Comparison of ENCODE assay signal across 20 cellular contexts in genomic region chr1:95067069-95067468, GRCh38. TPM values are rescaled to one million over a fixed set of nuclear protein-coding genes. Genes with fewer than 3 reads are reported as not detected.
DNase-seq lines count a peak whose midpoint lies in the region; ATAC-seq, FAIRE-seq and TF ChIP-seq lines count a peak whose summit lies in the region.
"Had no signal": no experiment of that assay in that cellular context is flagged by ENCODE, and none has a peak within 500 bp of the region (broad histone marks: within the 10 kb centered on the region; RNA-seq: fewer than 3 reads in every experiment).

No MANE protein-coding gene starts in this region.

- FAIRE-seq in GM12878 (lab: Jason Lieb, UNC), result no peak
- FAIRE-seq: HTR-8/SVneo had no signal

- TF ChIP-seq CTCF in GM12878 (IDR thresholded peaks at IDR 0.05 in 2 of 3, conservative IDR thresholded peaks at IDR 0.05 in 1 of 3; ENCODE audit: control insufficient read depth in 2 of 3, extremely low read depth in 1 of 3, insufficient read depth in 1 of 3, low read depth in 3 of 3, low read length in 3 of 3), result no peak
- TF ChIP-seq CTCF in thyroid gland (IDR thresholded peaks at IDR 0.05), result no peak

- TF ChIP-seq POLR2A in GM12878 (IDR thresholded peaks at IDR 0.05; ENCODE audit: low read depth, low read length), result no peak
- TF ChIP-seq POLR2A in thyroid gland (IDR thresholded peaks at IDR 0.05), result no peak

- SMC1A ChIA-PET in GM12878 (lab: Charles Lee; ENCODE audit: uncharacterized antibody, unreplicated experiment), result no interaction called here

- in situ Hi-C loops in GM12878 (cut with MboI), result no loop called here

- CTCF ChIA-PET in GM12878 (lab: Yijun Ruan, JAX), result interaction anchor here (0.9 to 1.1 kb wide), 2 partner anchors 19 to 21 kb away, joined by 3 to 4 read pairs; no protein-coding TSS in a partner anchor

- H3K4me3 ChIP-seq in GM12878 (no peak overlapping the region), thyroid gland (replicated peaks in 1 of 3) (no peak overlapping the region), right cardiac atrium (ENCODE audit: low read length) (no peak overlapping the region)
- H3K4me3 ChIP-seq: dorsolateral prefrontal cortex, MG63 had no signal

- no peak overlapping the region for H2AFZ ChIP-seq in GM12878 (ENCODE audit: control insufficient read depth, low read depth, low read length)

- intact Hi-C loops in GM12878 (cut with micrococcal nuclease; ENCODE audit: unreplicated experiment), result no loop called here
- intact Hi-C loops in thyroid gland (cut with DNase I), result no loop called here
- intact Hi-C loops in right cardiac atrium (cut with DNase I), result no loop called here

- TF ChIP-seq EP300 in GM12878 (IDR thresholded peaks at IDR 0.05; ENCODE audit: borderline replicate concordance in 1 of 2, control insufficient read depth in 1 of 2, low read depth in 2 of 2, low read length in 2 of 2), result no peak

- POLR2A ChIA-PET in GM12878 (lab: Charles Lee), result no interaction called here

- no peaks in the 10 kb centered on the region for H3K27me3 ChIP-seq in GM12878 (replicated peaks in 1 of 2; ENCODE audit: control insufficient read depth in 2 of 2, insufficient read depth in 2 of 2, low read length in 1 of 2)
- H3K27me3 ChIP-seq in thyroid gland, result no peaks in the 10 kb centered on the region
- no peaks in the 10 kb centered on the region for H3K27me3 ChIP-seq in right cardiac atrium (ENCODE audit: control insufficient read depth, insufficient read depth)
- H3K27me3 ChIP-seq: brain microvascular endothelial cell, dorsolateral prefrontal cortex, MG63 had no signal

- no TSS peak for BruUV-seq in GM12878 (replicated peaks; lab: Mats Ljungman, UMichigan)

- H3K27ac ChIP-seq in GM12878 (ENCODE audit: control insufficient read depth, insufficient read depth) (no peak overlapping the region), thyroid gland (peak overlapping the region; percentile 49 to 77 (median 69)), right cardiac atrium (ENCODE audit: low read length) (no peak overlapping the region)
- H3K27ac ChIP-seq: brain microvascular endothelial cell, RWPE1 had no signal

- no peaks in the 10 kb centered on the region; a peak in 1 of 4 replicates for H3K36me3 ChIP-seq in GM12878 (ENCODE audit: control insufficient read depth in 2 of 2, insufficient read depth in 2 of 2, low read length in 1 of 2)
- no peaks in the 10 kb centered on the region for H3K36me3 ChIP-seq in thyroid gland
- H3K36me3 ChIP-seq: brain microvascular endothelial cell had no signal

- H3K9ac ChIP-seq in GM12878 (ENCODE audit: control insufficient read depth, insufficient read depth, low read length), result no peak overlapping the region

- H3K4me1 ChIP-seq in GM12878 (ENCODE audit: control insufficient read depth, insufficient read depth, low read length) (no peaks in the 10 kb centered on the region), thyroid gland (peaks cover 24 to 25% of the 10 kb centered on the region in 2 donors), right cardiac atrium (ENCODE audit: control insufficient read depth, insufficient read depth, low read length) (peaks cover 1% of the 10 kb centered on the region)

- no peaks in the 10 kb centered on the region for H4K20me1 ChIP-seq in GM12878 (ENCODE audit: control insufficient read depth, insufficient read depth)

- H3K79me2 ChIP-seq in GM12878 (ENCODE audit: control insufficient read depth, insufficient read depth, low read length), result no peaks in the 10 kb centered on the region

- no peaks in the 10 kb centered on the region for H3K9me3 ChIP-seq in GM12878 (replicated peaks; ENCODE audit: control insufficient read depth, insufficient read depth, low read length)
- no peaks in the 10 kb centered on the region for H3K9me3 ChIP-seq in thyroid gland
- no peaks in the 10 kb centered on the region for H3K9me3 ChIP-seq in right cardiac atrium (ENCODE audit: control insufficient read depth, low read length)
- H3K9me3 ChIP-seq: MG63 had no signal

- H3K4me2 ChIP-seq in GM12878 (ENCODE audit: control insufficient read depth, insufficient read depth), result peak overlapping the region; percentile 54; the same call in 1 of the 2 replicates

- WGBS in GM12878 (ENCODE audit: insufficient coverage, insufficient replicate concordance, low lambda C conversion rate, missing lambda C conversion rate), result 54% methylated on average over 2 of the region's 2 CpGs
- WGBS in thyroid gland, 2 donors, result 33 to 46% methylated on average over 2 of the region's 2 CpGs
- 85% methylated on average over 2 of the region's 2 CpGs for WGBS in right cardiac atrium

- RAD21 ChIA-PET in GM12878 (lab: Charles Lee; ENCODE audit: unreplicated experiment), result interaction anchor here (1.3 kb wide), 1 partner anchor 212 kb away, joined by 3 read pairs; no protein-coding TSS in a partner anchor

- DNase-seq in NCI-H1092 treated with DMSO at 0.1 percent for 48 hours (lab: John Stamatoyannopoulos, UW) (peak; percentile 22), NCI-H1092 (lab: John Stamatoyannopoulos, UW) (no peak), NCI-H2107 (lab: John Stamatoyannopoulos, UW) (peak; percentile 37), GM12878 (ENCODE audit: low read depth, low spot score) (no peak), thyroid gland (peak in 1 of 2 donors; percentile 8), kidney glomerular epithelial cell (lab: John Stamatoyannopoulos, UW) (no peak), right cardiac atrium (no peak), GM19240 (ENCODE audit: insufficient read length, low spot score) (no peak)
- DNase-seq: 8988T; activated CD4-positive, alpha-beta T cell treated with anti-CD3 and anti-CD28 coated beads for 1 hour; activated naive CD4-positive, alpha-beta T cell treated with Interleukin-2 at 50 U/mL for 16 hours; brain microvascular endothelial cell; CD4-positive, CD25-positive, alpha-beta regulatory T cell; dorsolateral prefrontal cortex; hypothalamus; MG63; NCI-H526 treated with DMSO at 0.1 percent for 48 hours; nucleus accumbens had no signal

- TF ChIP-seq RAD21 in GM12878 (IDR thresholded peaks at IDR 0.05; ENCODE audit: insufficient read depth, low read depth, low read length), result no peak

- ATAC-seq in GM12878, result peak; percentile 62
- no peak for ATAC-seq in right cardiac atrium

TF ChIP-seq in GM12878, 131 proteins besides CTCF, POLR2A, EP300 and RAD21:
- TF ChIP-seq SP1 (IDR thresholded peaks at IDR 0.05; ENCODE audit: low read depth, low read length), result no peak
- TF ChIP-seq TCF3 (IDR thresholded peaks at IDR 0.05; ENCODE audit: borderline replicate concordance, insufficient read depth, low read depth, low read length), result no peak
- no peak for TF ChIP-seq KLF5 (IDR thresholded peaks at IDR 0.05; ENCODE audit: partially characterized antibody)
- no peak for TF ChIP-seq ZNF207 (IDR thresholded peaks at IDR 0.05; ENCODE audit: borderline replicate concordance)
- TF ChIP-seq EZH2 (IDR thresholded peaks at IDR 0.05; ENCODE audit: borderline replicate concordance, control insufficient read depth, low read depth, low read length), result no peak
- peak; percentile 35 for TF ChIP-seq RUNX3 (IDR thresholded peaks at IDR 0.05; ENCODE audit: low read length)
- no peak for TF ChIP-seq YY1 (IDR thresholded peaks at IDR 0.05; ENCODE audit: low read depth, low read length)
- no peak for TF ChIP-seq RB1 (IDR thresholded peaks at IDR 0.05; ENCODE audit: borderline replicate concordance)
TF ChIP-seq in GM12878: peak in this region for 1.

RNA-seq across cellular contexts. Expression of gene ALG14, which starts 5.7 kb away (rescaled TPM):
- 2.0 and 2.9 TPM in 2 replicates for total RNA-seq in GM12878 (2013; cell fraction: nucleolus; rRNA removed)
- total RNA-seq in GM12878 (2014; rRNA removed) (4.4 and 4.8 TPM in 2 replicates), GM12878 (2014; rRNA removed; fragmentation: Illumina TruSeq; extraction: Trizol) (4.7 and 4.8 TPM in 2 replicates), GM12878 (2021) (4.8 and 8.4 TPM in 2 replicates), thyroid gland (1 to 10 TPM; 1.5 to 4.6 (median 3.2) TPM), right cardiac atrium (1 to 10 TPM; 3.4 to 7.4 (median 3.7) TPM)
- 0.42 TPM for polyA plus RNA-seq in GM12878 (2011; ENCODE audit: low read depth)
- polyA plus RNA-seq in GM12878 (2011; rRNA removed) (1.9 and 3.3 TPM in 2 replicates), GM12878 (2014; fragmentation: Illumina TruSeq; extraction: Trizol) (2.6 and 5.8 TPM in 2 replicates), GM12878 (2014; fragmentation: Nextera tagmentation; extraction: Ambion mirVana) (10 to 100 TPM; 15.1 to 19.2 TPM), GM12878 (2014; rRNA removed) (4.4 and 6.6 TPM in 2 replicates), GM12878 (2016; fragmentation: Nextera tagmentation; extraction: Ambion mirVana) (10 to 100 TPM; 11.7 to 13.2 TPM), right cardiac atrium (0.97 TPM)
- polyA plus RNA-seq in GM12878 (2011; cell fraction: cytosol; rRNA removed), result 0.88 and 2.9 TPM in 2 replicates
- 1.5 and 2.3 TPM in 2 replicates for polyA plus RNA-seq in GM12878 (2011; cell fraction: nucleus; rRNA removed)
- 1.5 and 2.7 TPM in 2 replicates for polyA plus RNA-seq in GM12878 (2012)
- polyA minus RNA-seq in GM12878 (2011; rRNA and poly(A)+ RNA removed), result 1.1 and 3.0 TPM in 2 replicates
- polyA minus RNA-seq in GM12878 (2011; cell fraction: cytosol; rRNA and poly(A)+ RNA removed), result 0.31 TPM in 1 of 2 replicates, not detected in the other
- polyA minus RNA-seq in GM12878 (2011; cell fraction: nucleus; rRNA and poly(A)+ RNA removed), result 1.1 and 2.2 TPM in 2 replicates

RNA-seq across cellular contexts. Expression of gene TLCD4, which starts 50.1 kb away (rescaled TPM):
- total RNA-seq in GM12878 (2013; cell fraction: nucleolus; rRNA removed), result not detected in 2 replicates
- total RNA-seq in GM12878 (2014; rRNA removed) (under 0.01 TPM in 1 of 2 replicates, not detected in the other), GM12878 (2014; rRNA removed; fragmentation: Illumina TruSeq; extraction: Trizol) (0.04 TPM in 1 of 2 replicates, not detected in the other), GM12878 (2021) (0.05 TPM in 1 of 2 replicates, not detected in the other), thyroid gland (10 to 100 TPM; 12.6 to 30.6 (median 24.0) TPM), right cardiac atrium (10 to 100 TPM; 70.0 to 91.6 (median 77.6) TPM)
- polyA plus RNA-seq in GM12878 (2011; ENCODE audit: low read depth), result not detected
- polyA plus RNA-seq in GM12878 (2011; rRNA removed) (0.03 TPM in 1 of 2 replicates, not detected in the other), GM12878 (2014; fragmentation: Illumina TruSeq; extraction: Trizol) (under 0.01 and 0.02 TPM in 2 replicates), GM12878 (2014; fragmentation: Nextera tagmentation; extraction: Ambion mirVana) (under 1 TPM in 1 of 2 experiments, not detected in 1; 0.02 TPM), GM12878 (2014; rRNA removed) (not detected in 2 replicates), GM12878 (2016; fragmentation: Nextera tagmentation; extraction: Ambion mirVana) (under 1 TPM in 1 of 2 experiments, not detected in 1; 0.10 TPM), right cardiac atrium (18.2 TPM)
- not detected in 2 replicates for polyA plus RNA-seq in GM12878 (2011; cell fraction: cytosol; rRNA removed)
- polyA plus RNA-seq in GM12878 (2011; cell fraction: nucleus; rRNA removed), result not detected in 2 replicates
- polyA plus RNA-seq in GM12878 (2012), result 0.03 TPM in 1 of 2 replicates, not detected in the other
- polyA minus RNA-seq in GM12878 (2011; rRNA and poly(A)+ RNA removed), result not detected in 2 replicates
- not detected in 2 replicates for polyA minus RNA-seq in GM12878 (2011; cell fraction: cytosol; rRNA and poly(A)+ RNA removed)
- polyA minus RNA-seq in GM12878 (2011; cell fraction: nucleus; rRNA and poly(A)+ RNA removed), result not detected in 2 replicates
- total RNA-seq: CD4-positive, CD25-positive, alpha-beta regulatory T cell had no signal

Comparison
In these comparisons a context has a peak if more than half of its experiments do, and no peak if none do; other contexts are left out.
1. DNase-seq: peak in NCI-H1092 treated with DMSO at 0.1 percent for 48 hours (single experiment) and NCI-H2107 (single experiment); none in NCI-H1092 (single experiment), GM12878 (single experiment), kidney glomerular epithelial cell (single experiment), right cardiac atrium (0 of 3) and GM19240 (single experiment).
2. H3K27ac ChIP-seq: peak in thyroid gland (3 of 3); none in GM12878 (single experiment) and right cardiac atrium (single experiment).
3. RNA of gene TLCD4, which starts 50.1 kb away (total RNA-seq): 70.0 to 91.6 TPM in right cardiac atrium and 12.6 to 30.6 TPM in thyroid gland; under 0.01 to 0.05 TPM in GM12878; every median in the first group is over 10 times any median in the second.